1 cellular context compared by ENCODE assay signal in the genomic region with DNA sequence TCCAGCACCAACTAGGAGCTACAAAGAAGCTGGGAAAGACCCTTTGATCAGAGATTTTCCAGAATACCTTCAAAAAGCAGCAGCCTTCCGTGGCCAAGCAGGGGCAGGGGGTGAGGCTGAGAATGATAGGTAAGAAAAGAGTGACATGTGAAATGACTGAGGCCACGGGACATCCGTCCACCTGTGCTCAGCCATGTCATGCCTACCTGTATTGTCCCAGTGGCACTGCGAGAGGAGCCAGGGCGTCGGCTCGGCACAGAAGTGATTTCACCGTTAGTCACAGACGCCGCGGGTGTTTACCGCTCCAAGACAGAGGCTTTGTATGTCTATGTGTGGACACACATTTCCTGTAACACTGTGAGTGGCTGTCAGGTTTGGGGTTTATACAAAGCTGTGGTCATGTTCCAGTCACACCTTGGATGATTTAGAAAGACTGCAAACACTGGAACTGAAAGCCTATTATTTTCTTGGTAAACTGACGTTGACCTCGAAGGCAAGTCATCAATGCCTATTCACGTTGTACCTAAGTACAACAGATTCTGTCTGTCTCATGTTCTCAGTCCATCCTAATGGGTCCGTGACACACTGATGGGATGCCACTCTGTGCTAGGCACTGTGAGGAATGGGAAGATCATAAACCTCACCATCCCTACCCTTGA.
A peak's percentile ranks its signal among the peaks of the same experiment; 100 is the strongest.
TF ChIP-seq lines count a peak whose summit lies in the region.

No MANE protein-coding gene starts in this region.

TF ChIP-seq in HepG2, 621 proteins besides CTCF, POLR2A, EP300 and RAD21 (continued from another document and continues in another):
- no peak for TF ChIP-seq ZNF652 (CRISPR knock-in tag; IDR thresholded peaks at IDR 0.05; ENCODE audit: borderline replicate concordance, low read depth)
- TF ChIP-seq SP1 (IDR thresholded peaks at IDR 0.05): no peak
- 0 out of 2 replicates have a peak, but pooled peaks have one; percentile 33 for TF ChIP-seq SP1 (CRISPR knock-in tag; IDR thresholded peaks at IDR 0.05)
- no peak for TF ChIP-seq ZNF460 (CRISPR knock-in tag; IDR thresholded peaks at IDR 0.05; ENCODE audit: borderline replicate concordance)
- TF ChIP-seq KDM4B (CRISPR knock-in tag; IDR thresholded peaks at IDR 0.05): 0 out of 2 replicates have a peak, but pooled peaks have one; percentile 62
- no peak for TF ChIP-seq RBAK (CRISPR knock-in tag; IDR thresholded peaks at IDR 0.05)
- TF ChIP-seq, protein P1, sequence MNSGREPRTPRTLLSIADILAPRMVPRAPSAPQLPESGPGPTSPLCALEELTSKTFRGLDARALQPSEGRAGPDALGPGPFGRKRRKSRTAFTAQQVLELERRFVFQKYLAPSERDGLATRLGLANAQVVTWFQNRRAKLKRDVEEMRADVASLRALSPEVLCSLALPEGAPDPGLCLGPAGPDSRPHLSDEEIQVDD (CRISPR knock-in tag; IDR thresholded peaks at IDR 0.05; ENCODE audit: borderline replicate concordance): no peak
- no peak for TF ChIP-seq PHB2 (IDR thresholded peaks at IDR 0.05; ENCODE audit: partially characterized antibody)
- no peak for TF ChIP-seq BRD4 (CRISPR knock-in tag; IDR thresholded peaks at IDR 0.05)
- TF ChIP-seq ZNF343 (CRISPR knock-in tag; IDR thresholded peaks at IDR 0.05): no peak
- no peak for TF ChIP-seq HDAC6 (IDR thresholded peaks at IDR 0.05; ENCODE audit: low read depth, low read length)
- peak; percentile 88 for TF ChIP-seq FOXP4 (CRISPR knock-in tag; IDR thresholded peaks at IDR 0.05)
- TF ChIP-seq PHF20 (CRISPR knock-in tag; IDR thresholded peaks at IDR 0.05): no peak
- peak; percentile 55 for TF ChIP-seq ZC3H13 (CRISPR knock-in tag; IDR thresholded peaks at IDR 0.05)
- TF ChIP-seq ZFP1 (CRISPR knock-in tag; IDR thresholded peaks at IDR 0.05): 0 out of 2 replicates have a peak, but pooled peaks have one; percentile 28
- TF ChIP-seq FOXO1 (CRISPR knock-in tag; IDR thresholded peaks at IDR 0.05): peak; percentile 86; the same call in 1 of the 2 replicates
- TF ChIP-seq ZNF703 (CRISPR knock-in tag; IDR thresholded peaks at IDR 0.05; ENCODE audit: borderline replicate concordance): no peak
- no peak for TF ChIP-seq ZNF562 (CRISPR knock-in tag; IDR thresholded peaks at IDR 0.05; ENCODE audit: borderline replicate concordance)
- TF ChIP-seq CREB1 (IDR thresholded peaks at IDR 0.05): no peak
- TF ChIP-seq CREB1 (CRISPR knock-in tag; IDR thresholded peaks at IDR 0.05): peak; percentile 32; the same call in 1 of the 2 replicates
- TF ChIP-seq BCLAF1 (IDR thresholded peaks at IDR 0.05): no peak
- 0 out of 2 replicates have a peak, but pooled peaks have one; percentile 45 for TF ChIP-seq CBFB (CRISPR knock-in tag; IDR thresholded peaks at IDR 0.05)
- no peak for TF ChIP-seq PLRG1 (conservative IDR thresholded peaks at IDR 0.05)
- TF ChIP-seq, protein P2, sequence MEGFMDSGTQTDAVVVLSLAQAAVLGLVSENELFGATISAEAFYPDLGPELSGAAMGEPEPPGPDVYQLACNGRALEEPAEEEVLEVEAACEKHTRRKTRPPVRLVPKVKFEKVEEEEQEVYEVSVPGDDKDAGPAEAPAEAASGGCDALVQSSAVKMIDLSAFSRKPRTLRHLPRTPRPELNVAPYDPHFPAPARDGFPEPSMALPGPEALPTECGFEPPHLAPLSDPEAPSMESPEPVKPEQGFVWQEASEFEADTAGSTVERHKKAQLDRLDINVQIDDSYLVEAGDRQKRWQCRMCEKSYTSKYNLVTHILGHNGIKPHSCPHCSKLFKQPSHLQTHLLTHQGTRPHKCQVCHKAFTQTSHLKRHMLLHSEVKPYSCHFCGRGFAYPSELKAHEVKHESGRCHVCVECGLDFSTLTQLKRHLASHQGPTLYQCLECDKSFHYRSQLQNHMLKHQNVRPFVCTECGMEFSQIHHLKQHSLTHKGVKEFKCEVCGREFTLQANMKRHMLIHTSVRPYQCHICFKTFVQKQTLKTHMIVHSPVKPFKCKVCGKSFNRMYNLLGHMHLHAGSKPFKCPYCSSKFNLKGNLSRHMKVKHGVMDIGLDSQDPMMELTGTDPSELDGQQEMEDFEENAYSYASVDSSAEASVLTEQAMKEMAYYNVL (CRISPR knock-in tag; IDR thresholded peaks at IDR 0.05; ENCODE audit: borderline replicate concordance): peak; percentile 61; the same call in 1 of the 2 replicates
- TF ChIP-seq SAFB2 (CRISPR knock-in tag; IDR thresholded peaks at IDR 0.05; ENCODE audit: borderline replicate concordance, low read depth): peak; percentile 63
- peak; percentile 93 for TF ChIP-seq TBX2 (CRISPR knock-in tag; IDR thresholded peaks at IDR 0.05; ENCODE audit: borderline replicate concordance)
- TF ChIP-seq YEATS2 (CRISPR knock-in tag; IDR thresholded peaks at IDR 0.05; ENCODE audit: borderline replicate concordance): peak; percentile 28; the same call in 1 of the 2 replicates
- peak; percentile 76 for TF ChIP-seq ARID2 (CRISPR knock-in tag; IDR thresholded peaks at IDR 0.05; ENCODE audit: borderline replicate concordance)
- peak; percentile 73; the same call in 1 of the 2 replicates for TF ChIP-seq SKIL (CRISPR knock-in tag; IDR thresholded peaks at IDR 0.05; ENCODE audit: borderline replicate concordance)
- no peak for TF ChIP-seq ZNF800 (CRISPR knock-in tag; IDR thresholded peaks at IDR 0.05)
- TF ChIP-seq IKZF5 (CRISPR knock-in tag; IDR thresholded peaks at IDR 0.05): 0 out of 2 replicates have a peak, but pooled peaks have one; percentile 53
- peak; percentile 32 to 53; a peak in 1 of 4 replicates for TF ChIP-seq HMGXB4 (CRISPR knock-in tag; IDR thresholded peaks at IDR 0.05; ENCODE audit: borderline replicate concordance in 1 of 2, low read depth in 1 of 2)
- TF ChIP-seq, protein P3, sequence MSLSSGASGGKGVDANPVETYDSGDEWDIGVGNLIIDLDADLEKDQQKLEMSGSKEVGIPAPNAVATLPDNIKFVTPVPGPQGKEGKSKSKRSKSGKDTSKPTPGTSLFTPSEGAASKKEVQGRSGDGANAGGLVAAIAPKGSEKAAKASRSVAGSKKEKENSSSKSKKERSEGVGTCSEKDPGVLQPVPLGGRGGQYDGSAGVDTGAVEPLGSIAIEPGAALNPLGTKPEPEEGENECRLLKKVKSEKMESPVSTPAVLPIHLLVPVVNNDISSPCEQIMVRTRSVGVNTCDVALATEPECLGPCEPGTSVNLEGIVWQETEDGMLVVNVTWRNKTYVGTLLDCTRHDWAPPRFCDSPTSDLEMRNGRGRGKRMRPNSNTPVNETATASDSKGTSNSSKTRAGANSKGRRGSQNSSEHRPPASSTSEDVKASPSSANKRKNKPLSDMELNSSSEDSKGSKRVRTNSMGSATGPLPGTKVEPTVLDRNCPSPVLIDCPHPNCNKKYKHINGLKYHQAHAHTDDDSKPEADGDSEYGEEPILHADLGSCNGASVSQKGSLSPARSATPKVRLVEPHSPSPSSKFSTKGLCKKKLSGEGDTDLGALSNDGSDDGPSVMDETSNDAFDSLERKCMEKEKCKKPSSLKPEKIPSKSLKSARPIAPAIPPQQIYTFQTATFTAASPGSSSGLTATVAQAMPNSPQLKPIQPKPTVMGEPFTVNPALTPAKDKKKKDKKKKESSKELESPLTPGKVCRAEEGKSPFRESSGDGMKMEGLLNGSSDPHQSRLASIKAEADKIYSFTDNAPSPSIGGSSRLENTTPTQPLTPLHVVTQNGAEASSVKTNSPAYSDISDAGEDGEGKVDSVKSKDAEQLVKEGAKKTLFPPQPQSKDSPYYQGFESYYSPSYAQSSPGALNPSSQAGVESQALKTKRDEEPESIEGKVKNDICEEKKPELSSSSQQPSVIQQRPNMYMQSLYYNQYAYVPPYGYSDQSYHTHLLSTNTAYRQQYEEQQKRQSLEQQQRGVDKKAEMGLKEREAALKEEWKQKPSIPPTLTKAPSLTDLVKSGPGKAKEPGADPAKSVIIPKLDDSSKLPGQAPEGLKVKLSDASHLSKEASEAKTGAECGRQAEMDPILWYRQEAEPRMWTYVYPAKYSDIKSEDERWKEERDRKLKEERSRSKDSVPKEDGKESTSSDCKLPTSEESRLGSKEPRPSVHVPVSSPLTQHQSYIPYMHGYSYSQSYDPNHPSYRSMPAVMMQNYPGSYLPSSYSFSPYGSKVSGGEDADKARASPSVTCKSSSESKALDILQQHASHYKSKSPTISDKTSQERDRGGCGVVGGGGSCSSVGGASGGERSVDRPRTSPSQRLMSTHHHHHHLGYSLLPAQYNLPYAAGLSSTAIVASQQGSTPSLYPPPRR (CRISPR knock-in tag; IDR thresholded peaks at IDR 0.05; ENCODE audit: borderline replicate concordance): peak; percentile 75
- no peak for TF ChIP-seq ZNF883 (CRISPR knock-in tag; IDR thresholded peaks at IDR 0.05; ENCODE audit: not compliant biosample characterization)
- TF ChIP-seq ZNF576 (CRISPR knock-in tag; IDR thresholded peaks at IDR 0.05): 0 out of 2 replicates have a peak, but pooled peaks have one; percentile 67
